In genomic region chr15:81914333-81914732, GRCh38 we compare ENCODE assay signal across 16 cellular contexts.
DNase-seq lines count a peak whose midpoint lies in the region; ATAC-seq and TF ChIP-seq lines count a peak whose summit lies in the region.
"Had no signal": no experiment of that assay in that cellular context is flagged by ENCODE, and none has a peak within 500 bp of the region (broad histone marks: within the 10 kb centered on the region; RNA-seq: fewer than 3 reads in every experiment).

No MANE protein-coding gene starts in this region.

- BruUV-seq in IMR-90 (replicated peaks; lab: Mats Ljungman, UMichigan), result no TSS peak

- in situ Hi-C loops in IMR-90 (cut with MboI; ENCODE audit: low sequenced_read_pairs), result no loop called here

- peak overlapping the region; percentile 44 for H2AFZ ChIP-seq in IMR-90 (replicated peaks; ENCODE audit: low read length, poor library complexity)

- peak overlapping the region; percentile 22; the same call in 1 of the 2 replicates for H2BK120ac ChIP-seq in IMR-90 (ENCODE audit: low read depth, low read length)

- TF ChIP-seq POLR2A in IMR-90 (IDR thresholded peaks at IDR 0.05; ENCODE audit: low read depth, low read length), result no peak
- no peak for TF ChIP-seq POLR2A in sigmoid colon (IDR thresholded peaks at IDR 0.05)
- no peak for TF ChIP-seq POLR2A in body of pancreas (IDR thresholded peaks at IDR 0.05)

- H3K4me2 ChIP-seq in IMR-90 (ENCODE audit: low read depth, low read length), result no peak overlapping the region

- no peaks in the 10 kb centered on the region for H4K20me1 ChIP-seq in IMR-90 (ENCODE audit: insufficient read depth, low read length)

- H3K4ac ChIP-seq in IMR-90 (ENCODE audit: low read depth, low read length), result no peak overlapping the region

- no peak overlapping the region for H2BK20ac ChIP-seq in IMR-90 (ENCODE audit: low read depth, low read length)

- POLR2A ChIA-PET in IMR-90 (lab: Charles Lee; ENCODE audit: unreplicated experiment), result no interaction called here

- H3K36me3 Mint-ChIP-seq in immature natural killer cell, result peaks cover 0 to 5% (median 0%) of the 10 kb centered on the region in 3 donors

- H3K4me1 ChIP-seq in IMR-90 (ENCODE audit: control insufficient read depth, insufficient read depth, low read length) (peaks cover 17% of the 10 kb centered on the region), cardiac muscle cell (ENCODE audit: low read depth) (peaks cover 27% of the 10 kb centered on the region), sigmoid colon (peaks cover 0 to 56% (median 48%) of the 10 kb centered on the region in 4 donors), body of pancreas (peaks cover 4% of the 10 kb centered on the region)

- H3K4me3 Mint-ChIP-seq in immature natural killer cell, result no peak overlapping the region
- H3K4me3 Mint-ChIP-seq: CD8-positive, alpha-beta memory T cell; HFFc6 had no signal

- no peak overlapping the region for H2BK15ac ChIP-seq in IMR-90 (ENCODE audit: low read depth, low read length)

- H3K36me3 ChIP-seq in IMR-90 (ENCODE audit: control insufficient read depth, insufficient read depth, low read length) (no peaks in the 10 kb centered on the region), cardiac muscle cell (no peaks in the 10 kb centered on the region), sigmoid colon (no peaks in the 10 kb centered on the region), body of pancreas (replicated peaks in 1 of 2; ENCODE audit: insufficient read depth in 1 of 2, low read depth in 2 of 2) (no peaks in the 10 kb centered on the region)
- H3K36me3 ChIP-seq: SJSA1 had no signal

- no peak overlapping the region for H3K27ac Mint-ChIP-seq in immature natural killer cell
- H3K27ac Mint-ChIP-seq: CD8-positive, alpha-beta memory T cell; HFFc6 had no signal

- H3K79me1 ChIP-seq in IMR-90 (ENCODE audit: low read depth in 1 of 2, low read length in 2 of 2), result no peaks in the 10 kb centered on the region

- H3K27ac ChIP-seq in IMR-90 (ENCODE audit: insufficient read depth, low read length), result no peak overlapping the region
- peak overlapping the region; percentile 62 for H3K27ac ChIP-seq in cardiac muscle cell
- peak overlapping the region in 3 of 4 donors; percentile 13 to 22 (median 22) for H3K27ac ChIP-seq in sigmoid colon
- no peak overlapping the region for H3K27ac ChIP-seq in body of pancreas
- H3K27ac ChIP-seq: RWPE1, SJSA1 had no signal

- H4K8ac ChIP-seq in IMR-90 (ENCODE audit: low read depth in 2 of 2, low read length in 2 of 2), result no peak overlapping the region

- H3K4me1 Mint-ChIP-seq in immature natural killer cell, result no peaks in the 10 kb centered on the region
- H3K4me1 Mint-ChIP-seq: CD8-positive, alpha-beta memory T cell had no signal

- H3K4me3 ChIP-seq in IMR-90 (ENCODE audit: insufficient read depth, low read depth, low read length), result no peak overlapping the region
- H3K4me3 ChIP-seq in cardiac muscle cell, result no peak overlapping the region
- no peak overlapping the region for H3K4me3 ChIP-seq in sigmoid colon
- no peak overlapping the region for H3K4me3 ChIP-seq in body of pancreas
- H3K4me3 ChIP-seq: SJSA1 had no signal

- no peak overlapping the region for H3K9ac ChIP-seq in IMR-90 (ENCODE audit: low read depth, low read length)

- H3K9me3 ChIP-seq in IMR-90 (ENCODE audit: control insufficient read depth, insufficient read depth, low read length) (peaks cover 7% of the 10 kb centered on the region), cardiac muscle cell (ENCODE audit: low read depth) (no peaks in the 10 kb centered on the region), sigmoid colon (peaks cover 0 to 2% (median 0%) of the 10 kb centered on the region in 4 donors), body of pancreas (peaks cover 0 to 14% (median 0%) of the 10 kb centered on the region in 3 donors)

- TF ChIP-seq RAD21 in IMR-90 (IDR thresholded peaks at IDR 0.05; ENCODE audit: low read length), result no peak

- H3K14ac ChIP-seq in IMR-90 (replicated peaks; ENCODE audit: low read depth, low read length), result no peak overlapping the region

- dilution Hi-C loops in IMR-90 (cut with HindIII; ENCODE audit: low sequenced_read_pairs, unreplicated experiment), result no loop called here

- H3K56ac ChIP-seq in IMR-90 (ENCODE audit: extremely low read depth, insufficient read depth, low read length), result no peak overlapping the region

- H3K18ac ChIP-seq in IMR-90 (ENCODE audit: low read depth, low read length), result no peak overlapping the region; the same call in 1 of the 2 replicates

- peaks cover 0 to 7% (median 2%) of the 10 kb centered on the region in 3 donors for H3K27me3 Mint-ChIP-seq in immature natural killer cell (ENCODE audit: low read depth in 3 of 3)

- TF ChIP-seq EP300 in sigmoid colon (IDR thresholded peaks at IDR 0.05), result no peak

- no peak for TF ChIP-seq CTCF in IMR-90 (conservative IDR thresholded peaks at IDR 0.05; ENCODE audit: low read depth, low read length)
- no peak for TF ChIP-seq CTCF in cardiac muscle cell (IDR thresholded peaks at IDR 0.05; ENCODE audit: low read depth, low read length)
- no peak for TF ChIP-seq CTCF in sigmoid colon (IDR thresholded peaks at IDR 0.05)
- no peak for TF ChIP-seq CTCF in body of pancreas (IDR thresholded peaks at IDR 0.05)

- CTCF ChIA-PET in IMR-90 (lab: Yijun Ruan, JAX), result no interaction called here

- no peak overlapping the region for H2AK9ac ChIP-seq in IMR-90 (replicated peaks; ENCODE audit: low read depth, low read length, poor library complexity)

- no peak overlapping the region; the same call in 1 of the 2 replicates for H4K5ac ChIP-seq in IMR-90 (ENCODE audit: low read depth, low read length)

- H3K9me1 ChIP-seq in IMR-90 (ENCODE audit: insufficient read depth, low read length), result peaks cover 7% of the 10 kb centered on the region; the same call in 1 of the 2 replicates

- H3K27me3 ChIP-seq in IMR-90 (ENCODE audit: control insufficient read depth, insufficient read depth, low read length), result no peaks in the 10 kb centered on the region
- H3K27me3 ChIP-seq in cardiac muscle cell, result no peaks in the 10 kb centered on the region
- no peaks in the 10 kb centered on the region for H3K27me3 ChIP-seq in sigmoid colon
- H3K27me3 ChIP-seq in body of pancreas, result no peaks in the 10 kb centered on the region
- H3K27me3 ChIP-seq: SJSA1 had no signal

- H2AK5ac ChIP-seq in IMR-90 (ENCODE audit: low read depth, low read length), result no peak overlapping the region

- no peak overlapping the region for H3K23ac ChIP-seq in IMR-90 (ENCODE audit: low read depth, low read length)

- no peak overlapping the region for H4K91ac ChIP-seq in IMR-90 (ENCODE audit: insufficient read depth, low read depth, low read length)

- ATAC-seq in IMR-90 (ENCODE audit: low read depth), result no peak
- ATAC-seq in left lobe of liver, result peak; percentile 41
- no peak for ATAC-seq in body of pancreas
- ATAC-seq: PC-3 had no signal

- DNase-seq in IMR-90, result no peak
- DNase-seq in cardiac muscle cell (ENCODE audit: low read depth in 1 of 2, low spot score in 1 of 2), result no peak
- no peak for DNase-seq in left lobe of liver (ENCODE audit: low spot score)
- DNase-seq in sigmoid colon, result no peak
- no peak for DNase-seq in body of pancreas
- no peak for DNase-seq in activated CD4-positive, alpha-beta T cell treated with anti-CD3 and anti-CD28 coated beads for 1 hour
- DNase-seq in immature natural killer cell, result no peak
- DNase-seq: C1 segment of cervical spinal cord; CD8-positive, alpha-beta memory T cell; HFFc6; KBM-7; NCI-H1694; NCI-H2081 treated with DMSO at 0.1 percent for 48 hours; PC-3 had no signal

- intact Hi-C loops in IMR-90 (cut with micrococcal nuclease), result no loop called here
- intact Hi-C loops in sigmoid colon (cut with DNase I), result no loop called here
- intact Hi-C loops in body of pancreas (cut with DNase I), result no loop called here

- peaks cover 0 to 7% (median 5%) of the 10 kb centered on the region in 6 donors for H3K9me3 Mint-ChIP-seq in immature natural killer cell

- H2BK5ac ChIP-seq in IMR-90 (ENCODE audit: low read depth, low read length, poor library complexity, severe bottlenecking), result no peak overlapping the region

- WGBS in IMR-90 (ENCODE audit: extremely low coverage in 2 of 2, insufficient read length in 1 of 2), 2 experiments, result 100% methylated on average over 1 of the region's 3 CpGs; no CpG with 5 or more reads in 1 of the 2 experiments
- WGBS in sigmoid colon, 2 donors, result 86 to 87% methylated on average over 3 of the region's 3 CpGs
- 72 to 87% methylated on average over 3 of the region's 3 CpGs for WGBS in body of pancreas, 2 donors

TF ChIP-seq in IMR-90, 13 proteins besides CTCF, POLR2A, EP300 and RAD21:
- TF ChIP-seq BHLHE40 (IDR thresholded peaks at IDR 0.05; ENCODE audit: low read depth, low read length), result no peak
TF ChIP-seq in IMR-90: peak in this region for 0.

Comparison
In these comparisons a context has a peak if more than half of its experiments do, and no peak if none do; other contexts are left out.
1. H3K27ac ChIP-seq: peak in cardiac muscle cell (single experiment) and sigmoid colon (3 of 4); none in IMR-90 (single experiment) and body of pancreas (0 of 4).